14 cellular contexts compared by ENCODE assay signal in genomic region chr11:8366316-8366715, GRCh38.
DNase-seq lines count a peak whose midpoint lies in the region; ATAC-seq and TF ChIP-seq lines count a peak whose summit lies in the region.
"Had no signal": no experiment of that assay in that cellular context is flagged by ENCODE, and none has a peak within 500 bp of the region (broad histone marks: within the 10 kb centered on the region; RNA-seq: fewer than 3 reads in every experiment).

No MANE protein-coding gene starts in this region.

- H3K36me3 ChIP-seq in neuronal stem cell (replicated peaks in 1 of 2; ENCODE audit: control insufficient read depth in 2 of 2, insufficient read depth in 2 of 2, low read length in 2 of 2) (no peaks in the 10 kb centered on the region), upper lobe of right lung (no peaks in the 10 kb centered on the region), PC-3 (ENCODE audit: low read depth, low read length) (no peaks in the 10 kb centered on the region)

- no peak overlapping the region for H3K9ac ChIP-seq in neuronal stem cell (ENCODE audit: low read depth, low read length, poor library complexity)
- H3K9ac ChIP-seq in PC-3 (ENCODE audit: low read length), result no peak overlapping the region

- no peaks in the 10 kb centered on the region for H3K79me2 ChIP-seq in PC-3 (ENCODE audit: low read length)

- H3K27ac ChIP-seq in neuronal stem cell (replicated peaks; ENCODE audit: low read length) (no peak overlapping the region), upper lobe of right lung (no peak overlapping the region), PC-3 (ENCODE audit: low read length) (no peak overlapping the region)

- H2BK120ac ChIP-seq in neuronal stem cell (ENCODE audit: low read depth, low read length), result no peak overlapping the region

- no peaks in the 10 kb centered on the region for H4K20me1 ChIP-seq in PC-3 (ENCODE audit: low read length)

- intact Hi-C loops in upper lobe of right lung (cut with DNase I), result no loop called here
- intact Hi-C loops in PC-3 (cut with micrococcal nuclease), result no loop called here

- H3K9me2 ChIP-seq in PC-3 (replicated peaks; ENCODE audit: low read length), result no peaks in the 10 kb centered on the region

- H4K91ac ChIP-seq in neuronal stem cell (ENCODE audit: low read depth, low read length, poor library complexity), result no peak overlapping the region

- no peak for TF ChIP-seq CTCF in upper lobe of right lung (IDR thresholded peaks at IDR 0.05)
- no peak for TF ChIP-seq CTCF in PC-3 (conservative IDR thresholded peaks at IDR 0.05; ENCODE audit: low read depth, low read length)

- no peak overlapping the region for H3K4me3 Mint-ChIP-seq in stimulated activated naive CD8-positive, alpha-beta T cell treated with anti-CD3 and anti-CD28 coated beads, Interleukin-15, amount 100 ng/mL, for 72 hours
- H3K4me3 Mint-ChIP-seq: CD4-positive, alpha-beta memory T cell; GM23338; H9 had no signal

- H3K79me1 ChIP-seq in neuronal stem cell (ENCODE audit: low read depth, low read length), result no peaks in the 10 kb centered on the region

- no peak overlapping the region for H4K8ac ChIP-seq in neuronal stem cell (ENCODE audit: low read depth, low read length)

- H2AFZ ChIP-seq in neuronal stem cell (ENCODE audit: low read length) (no peak overlapping the region), PC-3 (ENCODE audit: low read length) (no peak overlapping the region)
- H2AFZ ChIP-seq: GM23338 had no signal

- H2AK5ac ChIP-seq in neuronal stem cell (ENCODE audit: low read depth, low read length), result no peak overlapping the region

- H3K4me1 Mint-ChIP-seq in stimulated activated naive CD8-positive, alpha-beta T cell treated with anti-CD3 and anti-CD28 coated beads, Interleukin-15, amount 100 ng/mL, for 72 hours, result no peaks in the 10 kb centered on the region
- H3K4me1 Mint-ChIP-seq: CD4-positive, alpha-beta memory T cell had no signal

- H3K27me3 ChIP-seq in neuronal stem cell (ENCODE audit: control insufficient read depth in 3 of 3, insufficient read depth in 3 of 3, low read depth in 1 of 3, low read length in 3 of 3) (no peaks in the 10 kb centered on the region), upper lobe of right lung (no peaks in the 10 kb centered on the region), PC-3 (ENCODE audit: low read length) (peaks cover 58% of the 10 kb centered on the region)

- H3K9me3 ChIP-seq in neuronal stem cell (replicated peaks in 1 of 2; ENCODE audit: control insufficient read depth in 2 of 2, insufficient read depth in 1 of 2, low read depth in 1 of 2, low read length in 2 of 2) (no peaks in the 10 kb centered on the region), upper lobe of right lung (no peaks in the 10 kb centered on the region), PC-3 (ENCODE audit: low read length) (no peaks in the 10 kb centered on the region)

- H3K27me3 Mint-ChIP-seq in stimulated activated naive CD8-positive, alpha-beta T cell treated with anti-CD3 and anti-CD28 coated beads, Interleukin-15, amount 100 ng/mL, for 72 hours, result no peaks in the 10 kb centered on the region

- H2BK12ac ChIP-seq in neuronal stem cell (ENCODE audit: low read length), result no peak overlapping the region

- POLR2A ChIA-PET in PC-3 (lab: Charles Lee; ENCODE audit: unreplicated experiment), result no interaction called here

- H3K9me3 Mint-ChIP-seq in stimulated activated naive CD8-positive, alpha-beta T cell treated with anti-CD3 and anti-CD28 coated beads, Interleukin-15, amount 100 ng/mL, for 72 hours, result no peaks in the 10 kb centered on the region
- H3K9me3 Mint-ChIP-seq: CD4-positive, alpha-beta memory T cell; GM23338; H9 had no signal

- H3K14ac ChIP-seq in neuronal stem cell (ENCODE audit: low read length), result no peak overlapping the region

- H3K18ac ChIP-seq in neuronal stem cell (ENCODE audit: low read length), result peak overlapping the region; percentile 29

- H2BK5ac ChIP-seq in neuronal stem cell (ENCODE audit: low read length), result no peak overlapping the region

- no peak overlapping the region for H3K23ac ChIP-seq in neuronal stem cell (ENCODE audit: low read depth, low read length, poor library complexity)

- peak; percentile 15 for ATAC-seq in stimulated activated naive CD8-positive, alpha-beta T cell treated with anti-CD3 and anti-CD28 coated beads, Interleukin-15, amount 100 ng/mL, for 72 hours
- no peak for ATAC-seq in stimulated activated naive CD8-positive, alpha-beta T cell treated with anti-CD3 and anti-CD28 coated beads, Interleukin-15, Interleukin-2, amounts not matched to agents 100 U/mL and 50 U/mL, for 24 hours
- ATAC-seq in upper lobe of right lung, result no peak
- no peak for ATAC-seq in PC-3

- H3K4me2 ChIP-seq in neuronal stem cell (ENCODE audit: insufficient read depth, low read length, poor library complexity, severe bottlenecking) (no peak overlapping the region), PC-3 (ENCODE audit: low read length) (no peak overlapping the region)
- H3K4me2 ChIP-seq: GM23338 had no signal

- CTCF ChIA-PET in PC-3 (lab: Charles Lee), result no interaction called here

- H3K4me3 ChIP-seq in neuronal stem cell (ENCODE audit: low read length in 2 of 2) (no peak overlapping the region), upper lobe of right lung (no peak overlapping the region), PC-3 (ENCODE audit: low read length) (no peak overlapping the region)
- H3K4me3 ChIP-seq: GM23338 had no signal

- H3K4ac ChIP-seq in neuronal stem cell (ENCODE audit: low read length), result no peak overlapping the region

- H3K4me1 ChIP-seq in neuronal stem cell (ENCODE audit: control insufficient read depth in 2 of 2, insufficient read depth in 1 of 2, low read depth in 1 of 2, low read length in 2 of 2) (no peaks in the 10 kb centered on the region), upper lobe of right lung (no peaks in the 10 kb centered on the region), PC-3 (ENCODE audit: insufficient read depth, low read length) (no peaks in the 10 kb centered on the region)

- no peak overlapping the region for H2BK15ac ChIP-seq in neuronal stem cell (ENCODE audit: low read length)

- no peaks in the 10 kb centered on the region for H3F3A ChIP-seq in PC-3 (ENCODE audit: low read length, unreplicated experiment)

- BruUV-seq in PC-3 (replicated peaks; lab: Mats Ljungman, UMichigan), result no TSS peak

- DNase-seq in stimulated activated naive CD8-positive, alpha-beta T cell treated with anti-CD3 and anti-CD28 coated beads, Interleukin-15, amount 100 ng/mL, for 72 hours, result no peak
- no peak for DNase-seq in stimulated activated naive CD8-positive, alpha-beta T cell treated with anti-CD3 and anti-CD28 coated beads, Interleukin-15, Interleukin-2, amounts not matched to agents 100 U/mL and 50 U/mL, for 24 hours
- DNase-seq in neuronal stem cell (ENCODE audit: low spot score) (no peak), upper lobe of right lung (peak; percentile 60), PC-3 (no peak), amygdala (lab: John Stamatoyannopoulos, UW) (no peak)
- DNase-seq: C1 segment of cervical spinal cord; CD4-positive, alpha-beta memory T cell; COR-L47; DMS53; DMS79 treated with DMSO at 0.1 percent for 48 hours; GF-D8 had no signal

- WGBS in neuronal stem cell (ENCODE audit: extremely low coverage in 2 of 2, insufficient read length in 2 of 2, insufficient replicate concordance in 1 of 2), 2 donors, result no CpG with 5 or more reads among the region's 6 CpGs

- no peak overlapping the region for H3K27ac Mint-ChIP-seq in stimulated activated naive CD8-positive, alpha-beta T cell treated with anti-CD3 and anti-CD28 coated beads, Interleukin-15, amount 100 ng/mL, for 72 hours
- H3K27ac Mint-ChIP-seq: CD4-positive, alpha-beta memory T cell; GM23338; H9 had no signal
